ENCODE assay signal across 14 cellular contexts in genomic region chr10:132847856-132848255, GRCh38.
DNase-seq lines count a peak whose midpoint lies in the region; ATAC-seq and TF ChIP-seq lines count a peak whose summit lies in the region.
"Had no signal": no experiment of that assay in that cellular context is flagged by ENCODE, and none has a peak within 500 bp of the region (broad histone marks: within the 10 kb centered on the region; RNA-seq: fewer than 3 reads in every experiment).

No MANE protein-coding gene starts in this region.

- H3K27ac ChIP-seq in left ventricle myocardium inferior (replicated peaks) = no peak overlapping the region
- no peak overlapping the region for H3K27ac ChIP-seq in ascending aorta
- H3K27ac ChIP-seq: SJCRH30 had no signal

- POLR2A ChIA-PET in T-cell (lab: Charles Lee) = no interaction called here

- H3K9me3 Mint-ChIP-seq in T-cell (peaks cover 0 to under 1% (median 0%) of the 10 kb centered on the region in 3 donors), type B pancreatic cell (no peaks in the 10 kb centered on the region)

- H3K4me1 ChIP-seq in left ventricle myocardium inferior = peaks cover 8% of the 10 kb centered on the region
- no peaks in the 10 kb centered on the region for H3K4me1 ChIP-seq in HAP-1
- H3K4me1 ChIP-seq in ascending aorta = no peaks in the 10 kb centered on the region
- H3K4me1 ChIP-seq: SJCRH30 had no signal

- H3K27me3 ChIP-seq in left ventricle myocardium inferior (ENCODE audit: low read depth) (peaks cover 73% of the 10 kb centered on the region), HAP-1 (ENCODE audit: low read depth) (no peaks in the 10 kb centered on the region), ascending aorta (no peaks in the 10 kb centered on the region)
- H3K27me3 ChIP-seq: SJCRH30 had no signal

- CTCF ChIA-PET in T-cell (lab: Charles Lee) = no interaction called here

- TF ChIP-seq CTCF in left ventricle myocardium inferior (IDR thresholded peaks at IDR 0.05; ENCODE audit: borderline replicate concordance) = no peak
- TF ChIP-seq CTCF in type B pancreatic cell (conservative IDR thresholded peaks at IDR 0.05) = no peak
- no peak for TF ChIP-seq CTCF in ascending aorta (IDR thresholded peaks at IDR 0.05)

- no peaks in the 10 kb centered on the region for H3K36me3 ChIP-seq in left ventricle myocardium inferior
- no peaks in the 10 kb centered on the region for H3K36me3 ChIP-seq in HAP-1 (replicated peaks)
- H3K36me3 ChIP-seq in ascending aorta = no peaks in the 10 kb centered on the region
- H3K36me3 ChIP-seq: SJCRH30 had no signal

- DNase-seq in left ventricle myocardium inferior (no peak), left cardiac atrium (no peak), T-cell (peak in 2 of 34 experiments; percentile 3 to 25), mesenteric fat pad (ENCODE audit: low spot score) (peak; percentile 57), type B pancreatic cell (ENCODE audit: extremely low spot score, unreplicated experiment) (peak; percentile 32), HAP-1 (ENCODE audit: low spot score in 2 of 2) (no peak), NCI-H2196 treated with DMSO at 0.1 percent for 48 hours (lab: John Stamatoyannopoulos, UW; ENCODE audit: unreplicated experiment) (no peak), ascending aorta (ENCODE audit: low spot score in 2 of 2) (no peak)
- DNase-seq: activated gamma-delta T cell treated with Interleukin-2 at 50 U/mL for 16 hours, cerebellar nuclear complex, mammary epithelial cell, NCI-H1694, NCI-H82 had no signal

- peaks cover 3 to 8% of the 10 kb centered on the region in 2 donors for H3K27me3 Mint-ChIP-seq in T-cell
- peaks cover 8% of the 10 kb centered on the region for H3K27me3 Mint-ChIP-seq in type B pancreatic cell

- H3K27ac Mint-ChIP-seq in T-cell (peak overlapping the region in 1 of 2 donors; percentile 0), type B pancreatic cell (no peak overlapping the region)

- H3K9me3 ChIP-seq in left ventricle myocardium inferior (replicated peaks) = peaks cover 9% of the 10 kb centered on the region
- no peaks in the 10 kb centered on the region for H3K9me3 ChIP-seq in HAP-1
- H3K9me3 ChIP-seq in ascending aorta = peaks cover 2 to 4% of the 10 kb centered on the region in 2 donors
- H3K9me3 ChIP-seq: SJCRH30 had no signal

- H3K36me3 Mint-ChIP-seq in T-cell (no peaks in the 10 kb centered on the region), type B pancreatic cell (no peaks in the 10 kb centered on the region)

- H3K4me3 ChIP-seq in left ventricle myocardium inferior (peak overlapping the region; percentile 36), HAP-1 (no peak overlapping the region), ascending aorta (no peak overlapping the region)
- H3K4me3 ChIP-seq: SJCRH30 had no signal

- in situ Hi-C loops in HAP-1 (cut with MboI; ENCODE audit: low sequenced_read_pairs) = no loop called here

- ATAC-seq in left cardiac atrium (no peak), T-cell (replicated peaks in 1 of 4) (peak in 3 of 4 experiments; percentile 34 to 60 (median 44))

- H3K4me3 Mint-ChIP-seq in T-cell (peak overlapping the region; percentile 48 to 86 (median 66)), type B pancreatic cell (no peak overlapping the region)

- intact Hi-C loops in left ventricle myocardium inferior (cut with micrococcal nuclease) = no loop called here
- intact Hi-C loops in left cardiac atrium (cut with DNase I) = no loop called here
- intact Hi-C loops in ascending aorta (cut with DNase I) = no loop called here

- H3K4me1 Mint-ChIP-seq in T-cell (peaks cover 9 to 14% (median 13%) of the 10 kb centered on the region in 3 donors), type B pancreatic cell (ENCODE audit: unreplicated experiment) (peaks cover 6% of the 10 kb centered on the region)

Comparison
In these comparisons a context has a peak if more than half of its experiments do, and no peak if none do; other contexts are left out.
1. DNase-seq: peak in mesenteric fat pad (single experiment) and type B pancreatic cell (single experiment); none in left ventricle myocardium inferior (single experiment), left cardiac atrium (single experiment), HAP-1 (0 of 2), NCI-H2196 treated with DMSO at 0.1 percent for 48 hours (single experiment) and ascending aorta (0 of 2).
2. ATAC-seq: peak in T-cell (3 of 4); none in left cardiac atrium (0 of 2).